21 cellular contexts compared by ENCODE assay signal in genomic region chr13:33402975-33403374, GRCh38.
A peak's percentile ranks its signal among the peaks of the same experiment; 100 is the strongest.
DNase-seq lines count a peak whose midpoint lies in the region; ATAC-seq, FAIRE-seq and TF ChIP-seq lines count a peak whose summit lies in the region.
"Had no signal": no experiment of that assay in that cellular context is flagged by ENCODE, and none has a peak within 500 bp of the region (broad histone marks: within the 10 kb centered on the region; RNA-seq: fewer than 3 reads in every experiment).

No MANE protein-coding gene starts in this region.

- TF ChIP-seq CTCF in GM23338 (conservative IDR thresholded peaks at IDR 0.05; ENCODE audit: low read depth in 2 of 2) = no peak
- TF ChIP-seq CTCF in H1 (IDR thresholded peaks at IDR 0.05; ENCODE audit: control extremely low read depth in 1 of 3, insufficient read depth in 1 of 3, low read depth in 1 of 3, low read length in 3 of 3) = no peak
- no peak for TF ChIP-seq CTCF in thyroid gland (IDR thresholded peaks at IDR 0.05)

- WGBS in H1 (ENCODE audit: extremely low coverage in 1 of 2, insufficient coverage in 1 of 2, insufficient read length in 1 of 2, insufficient replicate concordance in 2 of 2, low coverage in 1 of 2, low lambda C conversion rate in 2 of 2, missing lambda C conversion rate in 1 of 2), 2 experiments = 86% methylated on average over 7 of the region's 7 CpGs; no CpG with 5 or more reads in 1 of the 2 experiments
- 72% methylated on average over 7 of the region's 7 CpGs for WGBS in mesenchymal stem cell
- WGBS in thyroid gland, 2 donors = 68 to 72% methylated on average over 6 to 7 of the region's 7 CpGs

- no peak overlapping the region for H2BK20ac ChIP-seq in H1 (ENCODE audit: low read length)

- H2BK12ac ChIP-seq in H1 (ENCODE audit: low read depth, low read length) (no peak overlapping the region), mesenchymal stem cell (ENCODE audit: low read length in 2 of 2) (peak overlapping the region in 1 of 2 experiments; percentile 51)

- no peak overlapping the region for H3K27ac Mint-ChIP-seq in GM23338
- H3K27ac Mint-ChIP-seq in activated T-cell treated with anti-CD3 and anti-CD28 coated beads, Interleukin-2, amount 50 U/mL, for 72 hours = no peak overlapping the region
- H3K27ac Mint-ChIP-seq: CD4-positive, alpha-beta T cell had no signal

- no peaks in the 10 kb centered on the region for H3K4me1 Mint-ChIP-seq in GM23338
- H3K4me1 Mint-ChIP-seq in activated T-cell treated with anti-CD3 and anti-CD28 coated beads, Interleukin-2, amount 50 U/mL, for 72 hours (ENCODE audit: low read depth) = no peaks in the 10 kb centered on the region

- H3K9me2 ChIP-seq in GM23338 (ENCODE audit: insufficient read depth) = peaks cover 4% of the 10 kb centered on the region; the same call in 1 of the 2 replicates

- H2BK15ac ChIP-seq in H1 (ENCODE audit: low read length) (no peak overlapping the region), mesenchymal stem cell (ENCODE audit: low read depth, poor library complexity, severe bottlenecking) (no peak overlapping the region)

- FAIRE-seq in H1 (lab: Jason Lieb, UNC) = no peak
- FAIRE-seq: A549, GM12892, GM18507 had no signal

- no peak overlapping the region for H3K27ac ChIP-seq in GM23338 (ENCODE audit: low read depth)
- H3K27ac ChIP-seq in H1 (ENCODE audit: low read depth, low read length) = no peak overlapping the region
- no peak overlapping the region for H3K27ac ChIP-seq in mesenchymal stem cell (ENCODE audit: low read length, poor library complexity, severe bottlenecking)
- peak overlapping the region; percentile 86 to 94 (median 90) for H3K27ac ChIP-seq in thyroid gland
- H3K27ac ChIP-seq: 22Rv1, A549, C4-2B, GM23248, HL-60 had no signal

- H3K9me3 Mint-ChIP-seq in GM23338 = no peaks in the 10 kb centered on the region
- H3K9me3 Mint-ChIP-seq in activated T-cell treated with anti-CD3 and anti-CD28 coated beads, Interleukin-2, amount 50 U/mL, for 72 hours = no peaks in the 10 kb centered on the region
- H3K9me3 Mint-ChIP-seq: CD4-positive, alpha-beta T cell had no signal

- H3K4me1 ChIP-seq in GM23338 (ENCODE audit: insufficient read depth) = no peaks in the 10 kb centered on the region
- H3K4me1 ChIP-seq in H1 (replicated peaks in 1 of 4; ENCODE audit: control insufficient read depth in 3 of 4, insufficient read depth in 4 of 4, low read length in 3 of 4) = no peaks in the 10 kb centered on the region
- H3K4me1 ChIP-seq in mesenchymal stem cell (ENCODE audit: control insufficient read depth, insufficient read depth, low read depth, low read length) = peaks cover 4% of the 10 kb centered on the region
- H3K4me1 ChIP-seq in thyroid gland = peaks cover 40 to 46% of the 10 kb centered on the region in 2 donors
- H3K4me1 ChIP-seq: A549 had no signal

- H3K27me3 ChIP-seq in GM23338 (ENCODE audit: insufficient read depth) (no peaks in the 10 kb centered on the region), H1 (replicated peaks in 1 of 4; ENCODE audit: control insufficient read depth in 3 of 4, extremely low read depth in 1 of 4, insufficient read depth in 3 of 4, low read length in 3 of 4) (no peaks in the 10 kb centered on the region), mesenchymal stem cell (ENCODE audit: control insufficient read depth in 1 of 2, insufficient read depth in 1 of 2, low read length in 2 of 2) (no peaks in the 10 kb centered on the region), thyroid gland (no peaks in the 10 kb centered on the region)

- H3K18ac ChIP-seq in H1 (ENCODE audit: extremely low read depth, low read length) (no peak overlapping the region), mesenchymal stem cell (ENCODE audit: low read depth in 1 of 2, low read length in 2 of 2) (peak overlapping the region in 1 of 2 experiments; percentile 84)

- H3K4me2 ChIP-seq in GM23338 (no peak overlapping the region), H1 (ENCODE audit: insufficient read depth in 1 of 2, low read depth in 2 of 2, low read length in 2 of 2) (no peak overlapping the region), mesenchymal stem cell (ENCODE audit: low read length, poor library complexity, severe bottlenecking) (no peak overlapping the region)
- H3K4me2 ChIP-seq: A549 had no signal

- H4K91ac ChIP-seq in H1 (replicated peaks; ENCODE audit: insufficient read length, low read length) = no peak overlapping the region
- H4K91ac ChIP-seq in mesenchymal stem cell (ENCODE audit: low read length) = no peak overlapping the region

- POLR2A ChIA-PET in H1 (lab: Charles Lee; ENCODE audit: partially characterized antibody) = no interaction called here

- ATAC-seq in GM23338 (peak; percentile 54), HG03159 (IDR thresholded peaks at IDR 0.05; ENCODE audit: unreplicated experiment) (no peak)
- no peak for ATAC-seq in activated T-cell treated with anti-CD3 and anti-CD28 coated beads, Interleukin-2, amount 50 U/mL, for 72 hours (replicated peaks in 1 of 2)
- ATAC-seq: A549, HCT116 had no signal

- H2AK5ac ChIP-seq in H1 (ENCODE audit: low read depth, low read length) (no peak overlapping the region), mesenchymal stem cell (ENCODE audit: low read length, severe bottlenecking) (peak overlapping the region; percentile 90)

- H3K56ac ChIP-seq in H1 (replicated peaks; ENCODE audit: insufficient read length, low read depth, low read length) = no peak overlapping the region

- H3K23ac ChIP-seq in H1 (ENCODE audit: insufficient read length) (no peak overlapping the region), mesenchymal stem cell (ENCODE audit: low read length in 2 of 2) (no peak overlapping the region)

- H3K79me1 ChIP-seq in H1 (ENCODE audit: low read depth, low read length) (no peaks in the 10 kb centered on the region), mesenchymal stem cell (replicated peaks; ENCODE audit: low read length, poor library complexity, severe bottlenecking) (no peaks in the 10 kb centered on the region)

- no peaks in the 10 kb centered on the region for H3K36me3 Mint-ChIP-seq in GM23338 (ENCODE audit: low read depth)
- no peaks in the 10 kb centered on the region for H3K36me3 Mint-ChIP-seq in activated T-cell treated with anti-CD3 and anti-CD28 coated beads, Interleukin-2, amount 50 U/mL, for 72 hours (ENCODE audit: insufficient read depth in 2 of 2)

- H4K8ac ChIP-seq in H1 (ENCODE audit: extremely low read depth, insufficient read depth, low read length) (no peak overlapping the region), mesenchymal stem cell (ENCODE audit: low read length) (no peak overlapping the region)

- H3K23me2 ChIP-seq in H1 (ENCODE audit: low read depth, low read length) = no peaks in the 10 kb centered on the region

- intact Hi-C loops in thyroid gland (cut with DNase I) = loop anchor here (10.0 kb wide), 1 partner anchor 168 kb away; no protein-coding TSS in a partner anchor

- H3K4ac ChIP-seq in H1 (replicated peaks; ENCODE audit: insufficient read length, low read depth, low read length) (no peak overlapping the region), mesenchymal stem cell (ENCODE audit: low read depth in 1 of 2, low read length in 2 of 2) (no peak overlapping the region)

- H3K9me3 ChIP-seq in H1 (ENCODE audit: insufficient read depth in 2 of 2, low read depth in 1 of 2, low read length in 1 of 2) (no peaks in the 10 kb centered on the region), mesenchymal stem cell (ENCODE audit: control insufficient read depth, low read length) (no peaks in the 10 kb centered on the region), thyroid gland (no peaks in the 10 kb centered on the region)
- H3K9me3 ChIP-seq: A549 had no signal

- CTCF ChIA-PET in H1 (lab: Charles Lee; ENCODE audit: partially characterized antibody) = no interaction called here

- no peak for DNase-seq in GM23338 (ENCODE audit: low spot score)
- DNase-seq in H1 (ENCODE audit: low read depth in 1 of 2, low spot score in 2 of 2) = no peak
- DNase-seq in mesenchymal stem cell = no peak
- no peak for DNase-seq in thyroid gland
- DNase-seq in NCI-H2081 (lab: John Stamatoyannopoulos, UW) = no peak
- no peak for DNase-seq in activated T-cell treated with anti-CD3 and anti-CD28 coated beads, Interleukin-2, amount 50 U/mL, for 72 hours
- DNase-seq: AML-193; CD4-positive, alpha-beta T cell; DMS153; DMS79; GDM1; GM23248; H7 had no signal

- no peak overlapping the region for H4K5ac ChIP-seq in H1 (ENCODE audit: insufficient read length, low read depth, low read length)

- H3K36me3 ChIP-seq in GM23338 (ENCODE audit: insufficient read depth) = no peaks in the 10 kb centered on the region
- no peaks in the 10 kb centered on the region for H3K36me3 ChIP-seq in H1 (ENCODE audit: control insufficient read depth in 2 of 4, insufficient read depth in 4 of 4, low read length in 3 of 4)
- H3K36me3 ChIP-seq in mesenchymal stem cell (ENCODE audit: control insufficient read depth in 1 of 2, insufficient read depth in 2 of 2, low read depth in 1 of 2, low read length in 2 of 2) = no peaks in the 10 kb centered on the region
- no peaks in the 10 kb centered on the region for H3K36me3 ChIP-seq in thyroid gland

- no peak overlapping the region for H2BK5ac ChIP-seq in H1 (ENCODE audit: low read depth, low read length)
- H2BK5ac ChIP-seq in mesenchymal stem cell (ENCODE audit: low read depth, low read length, poor library complexity, severe bottlenecking) = no peak overlapping the region

- H2BK120ac ChIP-seq in H1 (replicated peaks; ENCODE audit: low read depth, low read length) (no peak overlapping the region), mesenchymal stem cell (ENCODE audit: low read depth, low read length) (no peak overlapping the region)

- TF ChIP-seq POLR2A in H1 (IDR thresholded peaks at IDR 0.05; ENCODE audit: control extremely low read depth in 1 of 2, low read depth in 2 of 2, low read length in 2 of 2) = no peak
- no peak for TF ChIP-seq POLR2A in thyroid gland (IDR thresholded peaks at IDR 0.05)

- no peak overlapping the region for H3K4me3 Mint-ChIP-seq in GM23338
- H3K4me3 Mint-ChIP-seq in activated T-cell treated with anti-CD3 and anti-CD28 coated beads, Interleukin-2, amount 50 U/mL, for 72 hours = no peak overlapping the region
- H3K4me3 Mint-ChIP-seq: CD4-positive, alpha-beta T cell had no signal

- no peak overlapping the region for H3K4me3 ChIP-seq in GM23338
- H3K4me3 ChIP-seq in H1 (ENCODE audit: extremely low read depth in 1 of 4, insufficient read depth in 2 of 4, low read depth in 3 of 4, low read length in 4 of 4) = no peak overlapping the region
- no peak overlapping the region for H3K4me3 ChIP-seq in mesenchymal stem cell (ENCODE audit: insufficient read depth in 1 of 2, low read depth in 1 of 2, low read length in 2 of 2)
- no peak overlapping the region for H3K4me3 ChIP-seq in thyroid gland (replicated peaks in 1 of 3)
- H3K4me3 ChIP-seq: A549, GM23248 had no signal

- TF ChIP-seq RAD21 in H1 (IDR thresholded peaks at IDR 0.05 in 1 of 2, conservative IDR thresholded peaks at IDR 0.05 in 1 of 2; ENCODE audit: low read depth in 2 of 2, low read length in 2 of 2) = no peak

- no peaks in the 10 kb centered on the region for H3F3A ChIP-seq in GM23338 (replicated peaks; ENCODE audit: low read depth)

- H2AFZ ChIP-seq in GM23338 (peak overlapping the region; percentile 92), H1 (ENCODE audit: low read length) (peak overlapping the region; percentile 41; the same call in 1 of the 2 replicates), mesenchymal stem cell (ENCODE audit: low read depth, low read length) (no peak overlapping the region)
- H2AFZ ChIP-seq: GM23248 had no signal

- H4K20me1 ChIP-seq in GM23338 (replicated peaks; ENCODE audit: insufficient read depth) (no peaks in the 10 kb centered on the region), H1 (replicated peaks in 1 of 2; ENCODE audit: control insufficient read depth in 1 of 2, insufficient read depth in 2 of 2, low read length in 2 of 2) (no peaks in the 10 kb centered on the region)

- no peak overlapping the region for H3K9ac ChIP-seq in H1 (replicated peaks in 1 of 4; ENCODE audit: extremely low read depth in 1 of 4, low read depth in 3 of 4, low read length in 3 of 4)
- H3K9ac ChIP-seq in mesenchymal stem cell (ENCODE audit: low read length) = no peak overlapping the region
- H3K9ac ChIP-seq: GM23248 had no signal

- no peaks in the 10 kb centered on the region for H3K27me3 Mint-ChIP-seq in GM23338 (ENCODE audit: insufficient read depth, low read depth, poor library complexity)
- H3K27me3 Mint-ChIP-seq in activated T-cell treated with anti-CD3 and anti-CD28 coated beads, Interleukin-2, amount 50 U/mL, for 72 hours (ENCODE audit: low read depth) = no peaks in the 10 kb centered on the region

- H3K79me2 ChIP-seq in GM23338 (replicated peaks; ENCODE audit: insufficient read depth) (no peaks in the 10 kb centered on the region), H1 (ENCODE audit: control insufficient read depth in 1 of 2, insufficient read depth in 2 of 2, low read length in 2 of 2) (no peaks in the 10 kb centered on the region)

- TF ChIP-seq EP300 in H1 (IDR thresholded peaks at IDR 0.05; ENCODE audit: borderline replicate concordance in 1 of 2, low read depth in 2 of 2, low read length in 2 of 2) = no peak

- H3K14ac ChIP-seq in H1 (ENCODE audit: insufficient read length) (no peak overlapping the region), mesenchymal stem cell (ENCODE audit: low read length in 2 of 2) (no peak overlapping the region)

Comparison
In these comparisons a context has a peak if more than half of its experiments do, and no peak if none do; other contexts are left out.
1. H3K27ac ChIP-seq: peak in thyroid gland (3 of 3); none in GM23338 (single experiment), H1 (single experiment) and mesenchymal stem cell (single experiment).